Comparison of ENCODE assay signal across 8 cellular contexts in the genomic region with DNA sequence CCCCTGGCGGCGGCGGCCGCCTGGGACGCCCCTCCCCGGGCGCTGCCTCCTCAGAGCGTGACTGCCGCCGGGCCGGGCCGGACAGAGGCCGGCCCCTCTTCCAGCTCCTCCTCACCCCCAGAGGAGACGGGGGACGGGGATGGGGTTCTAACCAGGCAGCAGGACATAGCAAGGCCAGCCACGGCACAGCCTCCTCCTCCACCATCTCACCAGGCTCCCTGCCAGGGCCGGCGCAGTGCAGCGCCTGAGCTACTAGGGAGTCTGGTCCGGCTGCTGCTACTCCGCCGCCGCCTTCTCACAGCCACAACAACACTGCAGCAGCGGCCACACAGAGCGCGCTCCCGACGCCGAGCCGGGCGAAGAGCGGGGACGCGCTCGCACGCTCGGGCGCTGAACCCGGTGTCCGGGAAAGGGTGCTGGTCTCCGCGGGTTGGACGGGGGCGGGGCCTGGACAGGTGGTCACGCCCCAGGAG.
DNase-seq lines count a peak whose midpoint lies in the region; ATAC-seq and TF ChIP-seq lines count a peak whose summit lies in the region.
"Not testable (repeated sequence)": the region's sequence is repeated elsewhere in the genome, so short reads cannot be mapped to it uniquely, and the experiment has no call there.

No MANE protein-coding gene starts in this region.

- H3K36me3 Mint-ChIP-seq in activated CD4-positive, alpha-beta T cell treated with anti-CD3 and anti-CD28 coated beads for 36 hours (ENCODE audit: low read depth); activated naive CD8-positive, alpha-beta T cell treated with anti-CD3 and anti-CD28 coated beads, Interleukin-2, amount 50 U/mL, for 24 hours (ENCODE audit: low read depth): not testable (repeated sequence)

- intact Hi-C loops in activated CD4-positive, alpha-beta T cell treated with anti-CD3 and anti-CD28 coated beads for 36 hours (cut with DNase I, micrococcal nuclease); spleen (cut with DNase I; ENCODE audit: low total_unique reads): not testable (repeated sequence)

- H3K4me3 ChIP-seq in fibroblast of pulmonary artery (replicated peaks; ENCODE audit: low read depth, low read length) = not testable (repeated sequence)
- H3K4me3 ChIP-seq in lung (peak overlapping the region; percentile 8), spleen (peak overlapping the region; percentile 29 to 65 (median 38)), thoracic aorta (peak overlapping the region; percentile 74)

- WGBS in lung, 2 donors = 0 to 2% methylated on average over 43 to 45 of the region's 45 CpGs
- 1 to 15% (median 3%) methylated on average over 5 to 45 of the region's 45 CpGs for WGBS in spleen, 5 donors

- H3K27me3 Mint-ChIP-seq in activated CD4-positive, alpha-beta T cell treated with anti-CD3 and anti-CD28 coated beads for 36 hours; activated naive CD8-positive, alpha-beta T cell treated with anti-CD3 and anti-CD28 coated beads, Interleukin-2, amount 50 U/mL, for 24 hours: not testable (repeated sequence)

- H3K4me3 Mint-ChIP-seq in activated CD4-positive, alpha-beta T cell treated with anti-CD3 and anti-CD28 coated beads for 36 hours = peak overlapping the region; percentile 73
- H3K4me3 Mint-ChIP-seq in activated naive CD8-positive, alpha-beta T cell treated with anti-CD3 and anti-CD28 coated beads, Interleukin-2, amount 50 U/mL, for 24 hours = peak overlapping the region; percentile 77

- not testable (repeated sequence) for H3K4me1 Mint-ChIP-seq in activated CD4-positive, alpha-beta T cell treated with anti-CD3 and anti-CD28 coated beads for 36 hours; activated naive CD8-positive, alpha-beta T cell treated with anti-CD3 and anti-CD28 coated beads, Interleukin-2, amount 50 U/mL, for 24 hours

- not testable (repeated sequence) for TF ChIP-seq CTCF in fibroblast of pulmonary artery (IDR thresholded peaks at IDR 0.05; ENCODE audit: low read length, missing control alignments); lung (IDR thresholded peaks at IDR 0.05; ENCODE audit: control extremely low read depth, extremely low read depth); spleen (IDR thresholded peaks at IDR 0.05 in 8 of 11, conservative IDR thresholded peaks at IDR 0.05 in 3 of 11); thoracic aorta (IDR thresholded peaks at IDR 0.05)

- POLR2A ChIA-PET in activated CD4-positive, alpha-beta T cell treated with anti-CD3 and anti-CD28 coated beads for 36 hours (lab: Charles Lee) = not testable (repeated sequence)

- H3K36me3 ChIP-seq in lung (ENCODE audit: control insufficient read depth in 2 of 2, insufficient read depth in 2 of 2, low read length in 2 of 2); spleen; thoracic aorta: not testable (repeated sequence)

- H3K27ac ChIP-seq in lung (ENCODE audit: low read depth in 1 of 2, low read length in 1 of 2) (peak overlapping the region in 1 of 2 donors; percentile 48), spleen (peak overlapping the region in 2 of 8 donors; percentile 21 to 26)
- H3K27ac ChIP-seq in thoracic aorta = not testable (repeated sequence)

- DNase-seq in ELF-1 (ENCODE audit: low read depth, low spot score) (peak; percentile 95), NCI-H526 (lab: John Stamatoyannopoulos, UW) (peak; percentile 42 to 81), fibroblast of pulmonary artery (ENCODE audit: low read depth) (peak; percentile 0), lung (ENCODE audit: low spot score) (peak; percentile 76), spleen (peak; percentile 79)
- DNase-seq in activated CD4-positive, alpha-beta T cell treated with anti-CD3 and anti-CD28 coated beads for 36 hours = peak; percentile 76
- peak; percentile 59 for DNase-seq in activated naive CD8-positive, alpha-beta T cell treated with anti-CD3 and anti-CD28 coated beads, Interleukin-2, amount 50 U/mL, for 24 hours
- DNase-seq in thoracic aorta (ENCODE audit: low spot score) = not testable (repeated sequence)

- not testable (repeated sequence) for H3K9me3 ChIP-seq in lung (ENCODE audit: control insufficient read depth in 2 of 2, insufficient read depth in 1 of 2, low read length in 1 of 2); thoracic aorta
- peaks cover 0 to 16% (median 7%) of the 10 kb centered on the region in 8 donors for H3K9me3 ChIP-seq in spleen

- TF ChIP-seq POLR2A in spleen (IDR thresholded peaks at IDR 0.05) = not testable (repeated sequence)

- not testable (repeated sequence) for H3K4me1 ChIP-seq in lung (ENCODE audit: control insufficient read depth in 2 of 2, insufficient read depth in 2 of 2, low read length in 2 of 2); spleen; thoracic aorta (ENCODE audit: control insufficient read depth in 1 of 2, low read depth in 2 of 2)

- CTCF ChIA-PET in activated CD4-positive, alpha-beta T cell treated with anti-CD3 and anti-CD28 coated beads for 36 hours (lab: Charles Lee) = not testable (repeated sequence)

- not testable (repeated sequence) for ATAC-seq in activated CD4-positive, alpha-beta T cell treated with anti-CD3 and anti-CD28 coated beads for 36 hours; activated naive CD8-positive, alpha-beta T cell treated with anti-CD3 and anti-CD28 coated beads, Interleukin-2, amount 50 U/mL, for 24 hours; lung (ENCODE audit: insufficient read depth, low FRiP score); thoracic aorta (ENCODE audit: insufficient number of reproducible peaks, low FRiP score, low read depth)

- peaks cover 10% of the 10 kb centered on the region for H3K9me3 Mint-ChIP-seq in activated CD4-positive, alpha-beta T cell treated with anti-CD3 and anti-CD28 coated beads for 36 hours (ENCODE audit: low read depth)
- not testable (repeated sequence) for H3K9me3 Mint-ChIP-seq in activated naive CD8-positive, alpha-beta T cell treated with anti-CD3 and anti-CD28 coated beads, Interleukin-2, amount 50 U/mL, for 24 hours

- H3K27ac Mint-ChIP-seq in activated CD4-positive, alpha-beta T cell treated with anti-CD3 and anti-CD28 coated beads for 36 hours; activated naive CD8-positive, alpha-beta T cell treated with anti-CD3 and anti-CD28 coated beads, Interleukin-2, amount 50 U/mL, for 24 hours: not testable (repeated sequence)

- not testable (repeated sequence) for H3K27me3 ChIP-seq in lung (ENCODE audit: control insufficient read depth, insufficient read depth); thoracic aorta (replicated peaks; ENCODE audit: insufficient read depth)
- H3K27me3 ChIP-seq in spleen (replicated peaks in 1 of 7) = peaks cover 0 to 21% (median 0%) of the 10 kb centered on the region in 7 donors
